In genomic region chr7:65839846-65840245, GRCh38 we compare ENCODE assay signal across 1 cellular context.
TF ChIP-seq lines count a peak whose summit lies in the region.

No MANE protein-coding gene starts in this region.

TF ChIP-seq in GM12878, 131 proteins besides CTCF, POLR2A, EP300 and RAD21:
- TF ChIP-seq NR2F1 (conservative IDR thresholded peaks at IDR 0.05) (no peak), ZNF274 (IDR thresholded peaks at IDR 0.05; ENCODE audit: insufficient read depth, insufficient read length) (no peak)
